ENCODE assay signal across 8 cellular contexts in the genomic region with DNA sequence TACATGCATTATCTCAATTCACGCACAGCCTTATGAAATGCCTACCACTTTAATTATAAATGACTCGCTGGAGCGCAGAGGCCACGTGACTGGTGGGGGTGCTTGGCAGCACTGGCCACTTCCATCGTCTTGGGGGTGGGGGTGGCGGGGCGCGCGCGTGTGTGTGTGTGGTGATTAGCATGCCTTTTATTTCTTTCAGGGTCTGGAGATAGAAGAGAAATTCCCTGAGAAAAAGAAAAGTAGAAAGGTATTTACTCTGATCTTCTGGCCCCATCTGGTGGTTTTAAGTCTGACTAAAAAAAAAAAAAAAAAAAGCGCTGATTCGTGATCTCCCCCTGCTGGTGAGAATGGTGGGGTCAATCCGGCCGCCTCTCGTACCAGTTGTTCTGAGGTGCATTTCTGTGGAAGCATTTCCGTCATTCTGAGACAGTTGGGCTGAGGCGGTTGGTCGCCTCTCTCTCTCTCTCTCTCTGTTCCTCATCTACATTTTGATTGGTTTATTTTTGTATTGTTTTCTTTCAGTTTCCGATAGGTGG. TPM values are rescaled to one million over a fixed set of nuclear protein-coding genes. Genes with fewer than 3 reads are reported as not detected.
DNase-seq lines count a peak whose midpoint lies in the region; ATAC-seq and TF ChIP-seq lines count a peak whose summit lies in the region.

A gene with protein sequence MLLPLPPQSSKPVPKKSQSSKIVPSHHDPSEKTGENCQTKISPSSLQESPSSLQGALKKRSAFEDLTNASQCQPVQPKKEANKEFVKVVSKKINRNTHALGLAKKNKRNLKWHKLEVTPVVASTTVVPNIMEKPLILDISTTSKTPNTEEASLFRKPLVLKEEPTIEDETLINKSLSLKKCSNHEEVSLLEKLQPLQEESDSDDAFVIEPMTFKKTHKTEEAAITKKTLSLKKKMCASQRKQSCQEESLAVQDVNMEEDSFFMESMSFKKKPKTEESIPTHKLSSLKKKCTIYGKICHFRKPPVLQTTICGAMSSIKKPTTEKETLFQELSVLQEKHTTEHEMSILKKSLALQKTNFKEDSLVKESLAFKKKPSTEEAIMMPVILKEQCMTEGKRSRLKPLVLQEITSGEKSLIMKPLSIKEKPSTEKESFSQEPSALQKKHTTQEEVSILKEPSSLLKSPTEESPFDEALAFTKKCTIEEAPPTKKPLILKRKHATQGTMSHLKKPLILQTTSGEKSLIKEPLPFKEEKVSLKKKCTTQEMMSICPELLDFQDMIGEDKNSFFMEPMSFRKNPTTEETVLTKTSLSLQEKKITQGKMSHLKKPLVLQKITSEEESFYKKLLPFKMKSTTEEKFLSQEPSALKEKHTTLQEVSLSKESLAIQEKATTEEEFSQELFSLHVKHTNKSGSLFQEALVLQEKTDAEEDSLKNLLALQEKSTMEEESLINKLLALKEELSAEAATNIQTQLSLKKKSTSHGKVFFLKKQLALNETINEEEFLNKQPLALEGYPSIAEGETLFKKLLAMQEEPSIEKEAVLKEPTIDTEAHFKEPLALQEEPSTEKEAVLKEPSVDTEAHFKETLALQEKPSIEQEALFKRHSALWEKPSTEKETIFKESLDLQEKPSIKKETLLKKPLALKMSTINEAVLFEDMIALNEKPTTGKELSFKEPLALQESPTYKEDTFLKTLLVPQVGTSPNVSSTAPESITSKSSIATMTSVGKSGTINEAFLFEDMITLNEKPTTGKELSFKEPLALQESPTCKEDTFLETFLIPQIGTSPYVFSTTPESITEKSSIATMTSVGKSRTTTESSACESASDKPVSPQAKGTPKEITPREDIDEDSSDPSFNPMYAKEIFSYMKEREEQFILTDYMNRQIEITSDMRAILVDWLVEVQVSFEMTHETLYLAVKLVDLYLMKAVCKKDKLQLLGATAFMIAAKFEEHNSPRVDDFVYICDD (N-terminal part only) (plus strand): TSS at position 402 of the 536 bp plus-strand sequence. CDS start 80,399 bp downstream, outside the sequence.

- peaks cover 0 to 1% (median 0%) of the 10 kb centered on the region in 3 donors for H3K9me3 Mint-ChIP-seq in IgD-negative memory B cell
- H3K9me3 Mint-ChIP-seq in activated T-helper 1 cell treated with anti-CD3 and anti-CD28 coated beads, Interleukin-12 subunit alpha, Interleukin-12 subunit beta, Interleukin-2, Interleukin-4 antibody, amounts not matched to agents 30 ng/mL and 10 ng/mL and 1 ng/mL, durations not matched to agents 14 hours and 24 hours and 36 hours = no peaks in the 10 kb centered on the region

- H3K36me3 ChIP-seq in Panc1 (ENCODE audit: control insufficient read depth, insufficient read depth, low read length) (no peaks in the 10 kb centered on the region), neuron (ENCODE audit: insufficient read depth, low read length) (no peaks in the 10 kb centered on the region)

- in situ Hi-C loops in Panc1 (cut with HindIII; ENCODE audit: low pct_unique_long_range_greater_than_20kb, low sequenced_read_pairs) = no loop called here

- H3K4me3 Mint-ChIP-seq in IgD-negative memory B cell = peak within 1 kb of the TSS; percentile 76 to 91 (median 86)
- H3K4me3 Mint-ChIP-seq in activated T-helper 1 cell treated with anti-CD3 and anti-CD28 coated beads, Interleukin-12 subunit alpha, Interleukin-12 subunit beta, Interleukin-2, Interleukin-4 antibody, amounts not matched to agents 30 ng/mL and 10 ng/mL and 1 ng/mL, durations not matched to agents 14 hours and 24 hours and 36 hours = peak within 1 kb of the TSS; percentile 86

- H3K27ac Mint-ChIP-seq in IgD-negative memory B cell = peak within 1 kb of the TSS; percentile 83 to 92 (median 84)
- H3K27ac Mint-ChIP-seq in activated T-helper 1 cell treated with anti-CD3 and anti-CD28 coated beads, Interleukin-12 subunit alpha, Interleukin-12 subunit beta, Interleukin-2, Interleukin-4 antibody, amounts not matched to agents 30 ng/mL and 10 ng/mL and 1 ng/mL, durations not matched to agents 14 hours and 24 hours and 36 hours = peak within 1 kb of the TSS; percentile 94

- peaks cover 2% of the 10 kb centered on the region for H3K36me3 Mint-ChIP-seq in IgD-negative memory B cell
- H3K36me3 Mint-ChIP-seq in activated T-helper 1 cell treated with anti-CD3 and anti-CD28 coated beads, Interleukin-12 subunit alpha, Interleukin-12 subunit beta, Interleukin-2, Interleukin-4 antibody, amounts not matched to agents 30 ng/mL and 10 ng/mL and 1 ng/mL, durations not matched to agents 14 hours and 24 hours and 36 hours (ENCODE audit: low read depth) = no peaks in the 10 kb centered on the region

- CTCF ChIA-PET in Panc1 (lab: Charles Lee) = interaction anchor here (0.7 to 0.9 kb wide), 6 partner anchors 20 to 293 kb away, joined by 3 to 11 read pairs (median 6); no protein-coding TSS in a partner anchor

- H2AFZ ChIP-seq in neuron (ENCODE audit: low read depth, low read length) = peak within 1 kb of the TSS; percentile 21

- peaks cover 2% of the 10 kb centered on the region for H3K27me3 Mint-ChIP-seq in IgD-negative memory B cell
- H3K27me3 Mint-ChIP-seq in activated T-helper 1 cell treated with anti-CD3 and anti-CD28 coated beads, Interleukin-12 subunit alpha, Interleukin-12 subunit beta, Interleukin-2, Interleukin-4 antibody, amounts not matched to agents 30 ng/mL and 10 ng/mL and 1 ng/mL, durations not matched to agents 14 hours and 24 hours and 36 hours (ENCODE audit: insufficient read depth) = no peaks in the 10 kb centered on the region

- intact Hi-C loops in Panc1 (cut with micrococcal nuclease; ENCODE audit: unreplicated experiment) = loop anchor here (1.0 to 5.0 kb wide), 2 partner anchors 104 to 287 kb away; no protein-coding TSS in a partner anchor
- intact Hi-C loops in activated T-helper 1 cell treated with anti-CD3 and anti-CD28 coated beads, Interleukin-12 subunit alpha, Interleukin-12 subunit beta, Interleukin-2, Interleukin-4 antibody, amounts not matched to agents 30 ng/mL and 10 ng/mL and 1 ng/mL, durations not matched to agents 14 hours and 24 hours and 36 hours (cut with micrococcal nuclease) = loop anchor here (1.0 kb wide), 2 partner anchors 282 to 320 kb away; a partner anchor contains a TSS

- peak within 1 kb of the TSS; percentile 59 for H3K27ac ChIP-seq in Panc1 (ENCODE audit: low read length)

- peak; percentile 80 for TF ChIP-seq CTCF in Panc1 (IDR thresholded peaks at IDR 0.05)

- H3K27me3 ChIP-seq in Panc1 (ENCODE audit: control insufficient read depth, insufficient read depth, low read length) (no peaks in the 10 kb centered on the region), neuron (ENCODE audit: insufficient read depth, low read length) (no peaks in the 10 kb centered on the region)

- H3K4me3 ChIP-seq in Panc1 (ENCODE audit: low read depth in 2 of 2, low read length in 2 of 2) (peak within 1 kb of the TSS; percentile 32 to 38), neuron (ENCODE audit: low read length) (peak within 1 kb of the TSS; percentile 36)

- H3K4me1 Mint-ChIP-seq in IgD-negative memory B cell = peaks cover 6 to 8% (median 6%) of the 10 kb centered on the region in 3 donors
- H3K4me1 Mint-ChIP-seq in activated T-helper 1 cell treated with anti-CD3 and anti-CD28 coated beads, Interleukin-12 subunit alpha, Interleukin-12 subunit beta, Interleukin-2, Interleukin-4 antibody, amounts not matched to agents 30 ng/mL and 10 ng/mL and 1 ng/mL, durations not matched to agents 14 hours and 24 hours and 36 hours (ENCODE audit: low read depth) = peaks cover 17% of the 10 kb centered on the region

- DNase-seq in Daoy (ENCODE audit: low read depth) = peak; percentile 70
- peak; percentile 36 for DNase-seq in Panc1 (ENCODE audit: low read depth, low spot score)
- peak; percentile 60 for DNase-seq in activated T-helper 1 cell treated with anti-CD3 and anti-CD28 coated beads, Interleukin-12 subunit alpha, Interleukin-12 subunit beta, Interleukin-2, Interleukin-4 antibody, amounts not matched to agents 30 ng/mL and 10 ng/mL and 1 ng/mL, durations not matched to agents 14 hours and 24 hours and 36 hours (ENCODE audit: low spot score)
- DNase-seq in fibroblast of peridontal ligament (ENCODE audit: extremely low read depth) = peak; percentile 66
- DNase-seq in stromal cell of bone marrow (ENCODE audit: low read depth) = peak; percentile 54

- ATAC-seq in GM21717 (IDR thresholded peaks at IDR 0.05; ENCODE audit: unreplicated experiment) = peak; percentile 97
- ATAC-seq in Panc1 = peak; percentile 93

- H3K9me3 ChIP-seq in Panc1 (ENCODE audit: control insufficient read depth, insufficient read depth, low read depth, low read length) = no peaks in the 10 kb centered on the region
- H3K9me3 ChIP-seq in neuron (ENCODE audit: low read length) = no peaks in the 10 kb centered on the region

- POLR2A ChIA-PET in Panc1 (lab: Charles Lee) = interaction anchor here (0.7 kb wide), 1 partner anchor 285 kb away, joined by 4 read pairs; no protein-coding TSS in a partner anchor

- H3K4me1 ChIP-seq in Panc1 (ENCODE audit: control insufficient read depth, insufficient read depth, low read length) (no peaks in the 10 kb centered on the region; the same call in 1 of the 2 replicates), neuron (ENCODE audit: insufficient read depth, low read length) (no peaks in the 10 kb centered on the region)

- no TSS peak for BruUV-seq in Panc1 (replicated peaks; lab: Mats Ljungman, UMichigan)

RNA-seq across cellular contexts. Expression of the gene that starts here (rescaled TPM):
- 0.30 and 0.40 TPM in 2 replicates for total RNA-seq in Daoy (2014; rRNA removed; shearing (Covaris generic))
- polyA plus RNA-seq in IgD-negative memory B cell = 0.06 TPM
- 0.64 TPM for total RNA-seq in Panc1 (2021; ENCODE audit: unreplicated experiment)
- 0.11 TPM for polyA plus RNA-seq in Panc1 (2012; ENCODE audit: insufficient read length)
- 0.64 and 0.80 TPM in 2 replicates for total RNA-seq in activated T-helper 1 cell treated with anti-CD3 and anti-CD28 coated beads, Interleukin-12 subunit alpha, Interleukin-12 subunit beta, Interleukin-2, Interleukin-4 antibody, amounts not matched to agents 30 ng/mL and 10 ng/mL and 1 ng/mL, durations not matched to agents 14 hours and 24 hours and 36 hours

Comparison
In these comparisons a context has a peak if more than half of its experiments do, and no peak if none do; other contexts are left out.
1. Peak in every context shown above with its lines: DNase-seq, ATAC-seq, H3K4me3 ChIP-seq and H3K27ac ChIP-seq.
2. Peak in DNase-seq in Daoy; RNA of the gene not detected or under 1 TPM.
3. Peak in DNase-seq, ATAC-seq, H3K4me3 ChIP-seq and H3K27ac ChIP-seq in Panc1; RNA of the gene not detected or under 1 TPM.
4. Peak in DNase-seq in activated T-helper 1 cell treated with anti-CD3 and anti-CD28 coated beads, Interleukin-12 subunit alpha, Interleukin-12 subunit beta, Interleukin-2, Interleukin-4 antibody, amounts not matched to agents 30 ng/mL and 10 ng/mL and 1 ng/mL, durations not matched to agents 14 hours and 24 hours and 36 hours; RNA of the gene not detected or under 1 TPM.